24 cellular contexts compared by ENCODE assay signal in genomic region chr5:57041570-57041969, GRCh38.
"Had no signal": no experiment of that assay in that cellular context is flagged by ENCODE, and none has a peak within 500 bp of the region (broad histone marks: within the 10 kb centered on the region; RNA-seq: fewer than 3 reads in every experiment).

No MANE protein-coding gene starts in this region.

- H3K36me3 ChIP-seq: gastrocnemius medialis, heart right ventricle, left lung, lower lobe of right lung had no signal

- H3K36me3 Mint-ChIP-seq: mesothelial cell of epicardium had no signal

- H3K27me3 Mint-ChIP-seq: dendritic cell treated with granulocyte-macrophage colony-stimulating factor and Interleukin-4, amounts not matched to agents 40 ng/mL and 50 ng/mL, for 4 days had no signal

- FAIRE-seq: colon, endometrium, islet of Langerhans, keratinocyte had no signal

- H3K9me3 ChIP-seq: gastrocnemius medialis, heart right ventricle, left lung, lower lobe of right lung had no signal

- H3K4me1 ChIP-seq: foreskin keratinocyte, gastrocnemius medialis, heart right ventricle, left lung, lower lobe of right lung had no signal

- H3K27ac ChIP-seq: coronary artery, epithelial cell of prostate, foreskin keratinocyte, gastrocnemius medialis, heart right ventricle, left lung, lower lobe of right lung had no signal

- H3K4me3 ChIP-seq: coronary artery, gastrocnemius medialis, heart right ventricle, left lung, lower lobe of right lung had no signal

- H3K27me3 ChIP-seq: foreskin keratinocyte, gastrocnemius medialis, left lung had no signal

- ATAC-seq: effector memory CD8-positive, alpha-beta T cell; esophagus mucosa; foreskin keratinocyte; gastrocnemius medialis; heart right ventricle; left lung; lower lobe of right lung had no signal

- H3K9me3 Mint-ChIP-seq: dendritic cell treated with granulocyte-macrophage colony-stimulating factor and Interleukin-4, amounts not matched to agents 40 ng/mL and 50 ng/mL, for 4 days; effector memory CD8-positive, alpha-beta T cell; endodermal cell; mesothelial cell of epicardium had no signal

- H3K27ac Mint-ChIP-seq: dendritic cell treated with granulocyte-macrophage colony-stimulating factor and Interleukin-4, amounts not matched to agents 40 ng/mL and 50 ng/mL, for 4 days; effector memory CD8-positive, alpha-beta T cell; endodermal cell; mesothelial cell of epicardium had no signal

- DNase-seq: effector CD8-positive, alpha-beta T cell; effector memory CD8-positive, alpha-beta T cell; endodermal cell; erythroblast; foreskin keratinocyte; gastrocnemius medialis; glutamatergic neuron; head of caudate nucleus; heart right ventricle; hippocampal formation; left cardiac atrium; left lung; left ventricle myocardium superior; lower lobe of right lung; mesenchymal stem cell had no signal

- H3K4me3 Mint-ChIP-seq: dendritic cell treated with granulocyte-macrophage colony-stimulating factor and Interleukin-4, amounts not matched to agents 40 ng/mL and 50 ng/mL, for 4 days; effector memory CD8-positive, alpha-beta T cell; endodermal cell; mesothelial cell of epicardium had no signal
